In the genomic region with DNA sequence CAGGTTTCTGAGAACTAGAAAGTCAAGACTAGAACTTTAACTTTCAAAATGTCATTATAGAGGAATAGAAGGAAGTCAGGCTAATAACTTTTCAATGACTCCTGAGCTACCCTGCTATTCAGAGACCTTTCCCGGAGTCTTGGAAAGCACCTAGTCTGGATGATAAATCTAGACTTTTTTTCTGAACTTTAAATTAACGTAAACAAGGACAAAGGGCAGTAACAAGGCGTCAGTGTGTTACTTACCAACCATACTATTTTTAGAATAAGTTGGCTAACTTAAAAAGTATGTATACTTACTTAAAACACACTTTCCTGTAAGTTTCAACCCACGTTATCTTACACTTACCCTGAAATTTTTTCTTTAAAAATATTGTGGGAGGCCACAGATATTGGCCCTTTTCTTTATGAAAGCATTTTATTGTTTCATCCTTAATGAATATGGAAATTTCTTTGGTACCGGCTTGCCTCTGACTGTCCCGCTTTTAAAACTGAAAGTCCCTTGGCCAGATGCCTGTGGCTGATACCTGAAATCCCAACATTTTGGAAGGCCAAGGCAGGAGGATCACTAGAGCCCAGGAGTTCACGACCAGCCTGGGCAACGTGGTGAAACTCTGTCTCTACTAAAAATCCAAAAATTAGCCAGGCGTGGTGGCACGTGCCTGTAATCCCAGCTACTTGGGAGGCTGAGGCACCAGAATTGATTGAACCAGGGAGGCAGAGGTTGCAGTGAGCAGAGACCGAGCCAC, we compare ENCODE assay signal across 16 cellular contexts. TPM values are rescaled to one million over a fixed set of nuclear protein-coding genes. Genes with fewer than 3 reads are reported as not detected.
DNase-seq lines count a peak whose midpoint lies in the region; ATAC-seq and TF ChIP-seq lines count a peak whose summit lies in the region.
"Had no signal": no experiment of that assay in that cellular context is flagged by ENCODE, and none has a peak within 500 bp of the region (broad histone marks: within the 10 kb centered on the region; RNA-seq: fewer than 3 reads in every experiment).

No MANE protein-coding gene starts in this region.

- H4K5ac ChIP-seq in mesendoderm (ENCODE audit: low read length) = no peak overlapping the region

- peaks cover under 1% of the 10 kb centered on the region; the same call in 1 of the 2 replicates for H3K36me3 ChIP-seq in OCI-LY7 (ENCODE audit: insufficient read depth, low read length)
- H3K36me3 ChIP-seq in mucosa of descending colon (ENCODE audit: low read depth) = no peaks in the 10 kb centered on the region
- no peaks in the 10 kb centered on the region for H3K36me3 ChIP-seq in mesendoderm (ENCODE audit: control insufficient read depth, insufficient read depth, low read length)
- H3K36me3 ChIP-seq: BE2C, cardiac muscle cell had no signal

- no peak overlapping the region for H3K9ac ChIP-seq in mesendoderm (ENCODE audit: low read length)

- H3K23ac ChIP-seq in mesendoderm (ENCODE audit: low read length) = no peak overlapping the region

- no peaks in the 10 kb centered on the region for H3K9me2 ChIP-seq in OCI-LY7 (ENCODE audit: insufficient read depth, low read length)

- ATAC-seq in mucosa of descending colon = peak; percentile 35
- ATAC-seq: activated CD8-positive, alpha-beta memory T cell treated with anti-CD3 and anti-CD28 coated beads, Interleukin-2, amount 10 ng/mL, durations not matched to agents 7 days and 5 days; effector memory CD8-positive, alpha-beta T cell had no signal

- no peaks in the 10 kb centered on the region for H3K27me3 ChIP-seq in mesendoderm (ENCODE audit: insufficient read depth, low read length, poor library complexity)
- H3K27me3 ChIP-seq: BE2C had no signal

- peaks cover 4% of the 10 kb centered on the region for H3K36me3 Mint-ChIP-seq in activated naive CD4-positive, alpha-beta T cell treated with anti-CD3 and anti-CD28 coated beads for 36 hours (ENCODE audit: low read depth)

- no peak overlapping the region for H3K4ac ChIP-seq in mesendoderm (ENCODE audit: low read depth, low read length)

- H3K4me2 ChIP-seq in OCI-LY7 (ENCODE audit: low read length) (peak overlapping the region; percentile 41; the same call in 1 of the 2 replicates), mesendoderm (ENCODE audit: low read length) (no peak overlapping the region)

- H2BK5ac ChIP-seq in mesendoderm (ENCODE audit: low read length) = no peak overlapping the region

- H3K18ac ChIP-seq in mesendoderm (ENCODE audit: low read length) = no peak overlapping the region

- H3K4me1 Mint-ChIP-seq in activated naive CD4-positive, alpha-beta T cell treated with anti-CD3 and anti-CD28 coated beads for 36 hours (ENCODE audit: low read depth) = peaks cover 45% of the 10 kb centered on the region
- H3K4me1 Mint-ChIP-seq: neural crest cell had no signal

- CTCF ChIA-PET in OCI-LY7 (lab: Charles Lee; ENCODE audit: unreplicated experiment) = no interaction called here
- CTCF ChIA-PET in activated naive CD4-positive, alpha-beta T cell treated with anti-CD3 and anti-CD28 coated beads for 36 hours (lab: Charles Lee) = no interaction called here

- no peak overlapping the region for H2BK15ac ChIP-seq in mesendoderm (replicated peaks; ENCODE audit: low read depth)

- no TSS peak for BruUV-seq in OCI-LY7 (replicated peaks; lab: Mats Ljungman, UMichigan)

- H3K4me1 ChIP-seq in OCI-LY7 (ENCODE audit: insufficient read depth, low read length, poor library complexity, severe bottlenecking) (peaks cover 52% of the 10 kb centered on the region), mucosa of descending colon (ENCODE audit: low read depth) (no peaks in the 10 kb centered on the region), mesendoderm (ENCODE audit: control insufficient read depth, low read depth, low read length) (peaks cover 8% of the 10 kb centered on the region)

- no peak overlapping the region for H2BK120ac ChIP-seq in mesendoderm (ENCODE audit: low read depth, low read length)

- no peaks in the 10 kb centered on the region for H3K27me3 Mint-ChIP-seq in activated naive CD4-positive, alpha-beta T cell treated with anti-CD3 and anti-CD28 coated beads for 36 hours (ENCODE audit: low read depth)
- H3K27me3 Mint-ChIP-seq: activated CD8-positive, alpha-beta memory T cell treated with anti-CD3 and anti-CD28 coated beads, Interleukin-2, amount 10 ng/mL, durations not matched to agents 7 days and 5 days had no signal

- H3K56ac ChIP-seq in mesendoderm (ENCODE audit: low read length) = no peak overlapping the region

- no peaks in the 10 kb centered on the region for H3K9me3 ChIP-seq in OCI-LY7 (ENCODE audit: low read length)
- H3K9me3 ChIP-seq in mucosa of descending colon = no peaks in the 10 kb centered on the region
- H3K9me3 ChIP-seq: BE2C had no signal

- no peak overlapping the region for H2AK5ac ChIP-seq in mesendoderm (ENCODE audit: low read length)

- H3K27ac ChIP-seq in OCI-LY7 (ENCODE audit: low read depth, low read length, poor library complexity, severe bottlenecking) (no peak overlapping the region), mesendoderm (ENCODE audit: low read depth, low read length) (no peak overlapping the region)
- H3K27ac ChIP-seq: cardiac muscle cell, HL-60 had no signal

- peak; percentile 21 for DNase-seq in GM12865 (ENCODE audit: low read depth)
- DNase-seq in OCI-LY7 (ENCODE audit: low spot score) = no peak
- peak; percentile 52 to 62 for DNase-seq in cardiac fibroblast (ENCODE audit: low read depth in 2 of 2)
- DNase-seq in mucosa of descending colon = no peak
- no peak for DNase-seq in activated naive CD4-positive, alpha-beta T cell treated with anti-CD3 and anti-CD28 coated beads for 36 hours
- no peak for DNase-seq in posterior vena cava (ENCODE audit: low spot score)
- DNase-seq in mesendoderm = no peak
- no peak for DNase-seq in NAMALWA (ENCODE audit: low spot score)
- DNase-seq: activated CD8-positive, alpha-beta memory T cell treated with anti-CD3 and anti-CD28 coated beads, Interleukin-2, amount 10 ng/mL, durations not matched to agents 7 days and 5 days; BE2C; effector memory CD8-positive, alpha-beta T cell; NCI-H146; NCI-H446 had no signal

- no CpG with 5 or more reads among the region's 11 CpGs for WGBS in mesendoderm (ENCODE audit: extremely low coverage, insufficient coverage, low lambda C conversion rate)

- peaks cover under 1% of the 10 kb centered on the region; the same call in 1 of the 2 replicates for H3K79me2 ChIP-seq in OCI-LY7 (ENCODE audit: insufficient read depth, low read depth, low read length)
- H3K79me2 ChIP-seq in mesendoderm (ENCODE audit: control insufficient read depth, insufficient read depth, low read length) = no peaks in the 10 kb centered on the region

- H3K27ac Mint-ChIP-seq in activated naive CD4-positive, alpha-beta T cell treated with anti-CD3 and anti-CD28 coated beads for 36 hours = no peak overlapping the region
- H3K27ac Mint-ChIP-seq: activated CD8-positive, alpha-beta memory T cell treated with anti-CD3 and anti-CD28 coated beads, Interleukin-2, amount 10 ng/mL, durations not matched to agents 7 days and 5 days; effector memory CD8-positive, alpha-beta T cell had no signal

- H4K8ac ChIP-seq in mesendoderm (ENCODE audit: low read depth, low read length) = no peak overlapping the region

- H3K9me3 Mint-ChIP-seq in activated naive CD4-positive, alpha-beta T cell treated with anti-CD3 and anti-CD28 coated beads for 36 hours = no peaks in the 10 kb centered on the region
- H3K9me3 Mint-ChIP-seq: effector memory CD8-positive, alpha-beta T cell; neural crest cell had no signal

- POLR2A ChIA-PET in OCI-LY7 (lab: Charles Lee) = interaction anchor here (1.3 kb wide), 1 partner anchor 17 kb away, joined by 3 read pairs; no protein-coding TSS in a partner anchor

- H3K4me3 Mint-ChIP-seq in activated naive CD4-positive, alpha-beta T cell treated with anti-CD3 and anti-CD28 coated beads for 36 hours = no peak overlapping the region
- H3K4me3 Mint-ChIP-seq: activated CD8-positive, alpha-beta memory T cell treated with anti-CD3 and anti-CD28 coated beads, Interleukin-2, amount 10 ng/mL, durations not matched to agents 7 days and 5 days; effector memory CD8-positive, alpha-beta T cell; neural crest cell had no signal

- H4K20me1 ChIP-seq in OCI-LY7 (ENCODE audit: insufficient read depth, low read length) = no peaks in the 10 kb centered on the region

- H2AFZ ChIP-seq in OCI-LY7 (ENCODE audit: low read length) = no peak overlapping the region

- no peaks in the 10 kb centered on the region for H3K79me1 ChIP-seq in mesendoderm (ENCODE audit: low read length)

- TF ChIP-seq CTCF in GM12865 (IDR thresholded peaks at IDR 0.05; ENCODE audit: insufficient read depth, low read depth, low read length, missing control alignments) = no peak
- no peak for TF ChIP-seq CTCF in OCI-LY7 (conservative IDR thresholded peaks at IDR 0.05; ENCODE audit: low read length)
- TF ChIP-seq CTCF in cardiac fibroblast (IDR thresholded peaks at IDR 0.05; ENCODE audit: low read depth, low read length) = no peak
- no peak for TF ChIP-seq CTCF in mucosa of descending colon (IDR thresholded peaks at IDR 0.05)

- H3K4me3 ChIP-seq in GM12865 (ENCODE audit: low read depth, low read length) = no peak overlapping the region
- no peak overlapping the region for H3K4me3 ChIP-seq in OCI-LY7 (ENCODE audit: low read depth, low read length, poor library complexity, severe bottlenecking)
- H3K4me3 ChIP-seq in cardiac fibroblast (replicated peaks in 1 of 2; ENCODE audit: low read depth in 2 of 2, low read length in 2 of 2) = no peak overlapping the region
- no peak overlapping the region for H3K4me3 ChIP-seq in mucosa of descending colon
- H3K4me3 ChIP-seq in mesendoderm (ENCODE audit: low read length) = no peak overlapping the region
- H3K4me3 ChIP-seq: cardiac muscle cell had no signal

- intact Hi-C loops in OCI-LY7 (cut with micrococcal nuclease; ENCODE audit: unreplicated experiment) = no loop called here
- intact Hi-C loops in mucosa of descending colon (cut with DNase I, micrococcal nuclease) = no loop called here
- intact Hi-C loops in activated naive CD4-positive, alpha-beta T cell treated with anti-CD3 and anti-CD28 coated beads for 36 hours (cut with micrococcal nuclease) = no loop called here
- intact Hi-C loops in posterior vena cava (cut with DNase I) = no loop called here

RNA-seq across cellular contexts. Expression of gene PMAIP1, which starts 9.7 kb away (rescaled TPM):
- 22.9 and 25.4 TPM in 2 replicates for total RNA-seq in OCI-LY7 (2014; rRNA removed; shearing (Covaris generic))
- total RNA-seq in OCI-LY7 (2022) = 21.1 and 23.3 TPM in 2 replicates
- 1 to 10 TPM; 1.2 to 2.2 (median 2.1) TPM for total RNA-seq in mucosa of descending colon
- 100 to 1,000 TPM; 132 to 141 TPM for total RNA-seq in activated naive CD4-positive, alpha-beta T cell treated with anti-CD3 and anti-CD28 coated beads for 36 hours
- under 1 TPM in 1 of 2 donors, not detected in 1; 0.38 TPM for total RNA-seq in posterior vena cava
- 64.9 TPM for polyA plus RNA-seq in mesendoderm (2013, experiment 1 of 2)
- polyA plus RNA-seq in mesendoderm (2013, experiment 2 of 2) = 64.6 TPM

Comparison
In these comparisons a context has a peak if more than half of its experiments do, and no peak if none do; other contexts are left out.
1. DNase-seq: peak in GM12865 (single experiment) and cardiac fibroblast (2 of 2); none in OCI-LY7 (single experiment), mucosa of descending colon (0 of 3), activated naive CD4-positive, alpha-beta T cell treated with anti-CD3 and anti-CD28 coated beads for 36 hours (single experiment), posterior vena cava (single experiment), mesendoderm (single experiment) and NAMALWA (single experiment).
2. RNA of gene PMAIP1, which starts 9.7 kb away (total RNA-seq): 132 to 141 TPM in activated naive CD4-positive, alpha-beta T cell treated with anti-CD3 and anti-CD28 coated beads for 36 hours and 21.1 to 25.4 TPM in OCI-LY7; 1.2 to 2.2 TPM in mucosa of descending colon and 0.38 TPM in posterior vena cava; every median in the first group is over 4 times any median in the second.